33 cellular contexts compared by ENCODE assay signal in the genomic region with DNA sequence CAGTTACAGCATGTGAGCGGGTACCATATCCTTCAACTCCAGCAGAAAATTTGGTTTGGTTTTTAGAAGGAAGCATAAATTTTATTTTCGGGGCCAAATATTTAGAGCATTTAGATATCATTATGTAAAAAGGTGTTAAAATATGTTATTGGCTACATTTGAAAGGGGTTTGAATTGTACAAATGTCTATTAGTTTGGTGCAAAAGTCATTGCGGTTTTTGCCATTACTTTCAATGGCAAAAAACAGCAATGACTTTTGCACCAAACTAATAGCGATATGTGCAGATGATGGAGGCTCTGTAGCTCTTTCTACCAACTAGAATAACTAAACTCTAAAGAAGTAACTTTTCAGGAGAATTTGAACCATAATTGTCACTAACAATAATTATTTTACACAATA.
"Had no signal": no experiment of that assay in that cellular context is flagged by ENCODE, and none has a peak within 500 bp of the region (broad histone marks: within the 10 kb centered on the region; RNA-seq: fewer than 3 reads in every experiment).

No MANE protein-coding gene starts in this region.

- H3K9me3 ChIP-seq: adrenal gland, ascending aorta, body of pancreas, breast epithelium had no signal

- H3K4me3 ChIP-seq: adrenal gland, ascending aorta, body of pancreas, breast epithelium, cardiac muscle cell had no signal

- H3K4me1 ChIP-seq: adrenal gland, ascending aorta, body of pancreas, breast epithelium had no signal

- FAIRE-seq: astrocyte, bronchial epithelial cell had no signal

- H3K36me3 ChIP-seq: adrenal gland, ascending aorta, brain microvascular endothelial cell, breast epithelium, cardiac muscle cell had no signal

- H3K27ac ChIP-seq: adrenal gland, ascending aorta, body of pancreas, brain microvascular endothelial cell, breast epithelium, cardiac muscle cell had no signal

- ATAC-seq: activated naive CD4-positive, alpha-beta T cell treated with anti-CD3 and anti-CD28 coated beads, Interleukin-2, amount 50 U/mL, for 72 hours; activated naive CD8-positive, alpha-beta T cell treated with anti-CD3 and anti-CD28 coated beads, Interleukin-2, amount 50 U/mL, for 24 hours; activated T-cell treated with anti-CD3 and anti-CD28 coated beads, Interleukin-2, amount 50 U/mL, for 4 hours; activated T-cell treated with anti-CD3 and anti-CD28 coated beads, Interleukin-2, amount 50 U/mL, for 72 hours; activated T-helper 17 cell treated with anti-CD3 and anti-CD28 coated beads, Interleukin-2, amount 50 U/mL, for 72 hours; body of pancreas had no signal

- H3K27me3 ChIP-seq: adrenal gland, ascending aorta, body of pancreas, brain microvascular endothelial cell, breast epithelium, cardiac muscle cell had no signal

- DNase-seq: activated effector memory CD4-positive, alpha-beta T cell treated with anti-CD3 and anti-CD28 coated beads, Interleukin-2, amount 50 U/mL, for 16 hours; activated effector memory CD4-positive, alpha-beta T cell treated with Interleukin-2 at 50 U/mL for 16 hours; activated gamma-delta T cell; activated gamma-delta T cell treated with Interleukin-2 at 50 U/mL for 16 hours; activated naive CD4-positive, alpha-beta T cell; activated naive CD4-positive, alpha-beta T cell treated with anti-CD3 and anti-CD28 coated beads for 36 hours; activated naive CD4-positive, alpha-beta T cell treated with anti-CD3 and anti-CD28 coated beads, Interleukin-2, amount 10 ng/mL, durations not matched to agents 7 days and 5 days; activated naive CD4-positive, alpha-beta T cell treated with anti-CD3 and anti-CD28 coated beads, Interleukin-2, amount 50 U/mL, for 16 hours; activated naive CD4-positive, alpha-beta T cell treated with Interleukin-2 at 50 U/mL for 16 hours; activated naive CD8-positive, alpha-beta T cell treated with anti-CD3 and anti-CD28 coated beads for 36 hours; activated naive CD8-positive, alpha-beta T cell treated with anti-CD3 and anti-CD28 coated beads, Interleukin-2, amount 10 ng/mL, durations not matched to agents 7 days and 5 days; activated naive CD8-positive, alpha-beta T cell treated with anti-CD3 and anti-CD28 coated beads, Interleukin-2, amount 50 U/mL, for 24 hours; activated T-cell treated with anti-CD3 and anti-CD28 coated beads, Interleukin-2, amount 50 U/mL, for 24 hours; activated T-cell treated with anti-CD3 and anti-CD28 coated beads, Interleukin-2, amount 50 U/mL, for 4 hours; activated T-cell treated with anti-CD3 and anti-CD28 coated beads, Interleukin-2, amount 50 U/mL, for 48 hours; activated T-cell treated with anti-CD3 and anti-CD28 coated beads, Interleukin-2, amount 50 U/mL, for 72 hours; adrenal gland; amniotic stem cell; amygdala; anterior cingulate cortex; aorta; body of pancreas; brain microvascular endothelial cell; caudate nucleus; central memory CD4-positive, alpha-beta T cell; cerebellar nuclear complex had no signal
